ENCODE assay signal across 1 cellular context in the genomic region with DNA sequence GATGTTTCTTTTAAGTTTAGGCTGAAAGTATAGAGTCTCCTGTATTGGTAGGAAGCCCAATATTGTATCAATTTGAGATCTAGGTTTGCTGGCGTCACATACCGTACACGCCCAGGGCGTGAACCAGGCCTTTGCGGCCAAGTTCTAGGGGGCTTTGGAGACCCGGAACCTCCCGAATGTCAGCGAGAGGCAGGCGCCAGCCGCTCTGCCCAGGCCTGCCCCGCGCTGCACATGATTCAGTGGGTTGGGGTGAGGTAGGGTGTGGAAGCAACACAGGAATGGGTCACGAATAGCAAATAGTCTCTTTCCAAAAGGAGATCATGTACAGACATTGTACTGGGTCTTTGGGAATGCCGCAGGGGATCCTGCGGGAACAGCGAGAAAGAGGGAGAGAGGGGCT.
TF ChIP-seq lines count a peak whose summit lies in the region.

No MANE protein-coding gene starts in this region.

TF ChIP-seq in GM23338, 12 proteins besides CTCF, POLR2A, EP300 and RAD21 (continued from another document):
- TF ChIP-seq, protein P1, sequence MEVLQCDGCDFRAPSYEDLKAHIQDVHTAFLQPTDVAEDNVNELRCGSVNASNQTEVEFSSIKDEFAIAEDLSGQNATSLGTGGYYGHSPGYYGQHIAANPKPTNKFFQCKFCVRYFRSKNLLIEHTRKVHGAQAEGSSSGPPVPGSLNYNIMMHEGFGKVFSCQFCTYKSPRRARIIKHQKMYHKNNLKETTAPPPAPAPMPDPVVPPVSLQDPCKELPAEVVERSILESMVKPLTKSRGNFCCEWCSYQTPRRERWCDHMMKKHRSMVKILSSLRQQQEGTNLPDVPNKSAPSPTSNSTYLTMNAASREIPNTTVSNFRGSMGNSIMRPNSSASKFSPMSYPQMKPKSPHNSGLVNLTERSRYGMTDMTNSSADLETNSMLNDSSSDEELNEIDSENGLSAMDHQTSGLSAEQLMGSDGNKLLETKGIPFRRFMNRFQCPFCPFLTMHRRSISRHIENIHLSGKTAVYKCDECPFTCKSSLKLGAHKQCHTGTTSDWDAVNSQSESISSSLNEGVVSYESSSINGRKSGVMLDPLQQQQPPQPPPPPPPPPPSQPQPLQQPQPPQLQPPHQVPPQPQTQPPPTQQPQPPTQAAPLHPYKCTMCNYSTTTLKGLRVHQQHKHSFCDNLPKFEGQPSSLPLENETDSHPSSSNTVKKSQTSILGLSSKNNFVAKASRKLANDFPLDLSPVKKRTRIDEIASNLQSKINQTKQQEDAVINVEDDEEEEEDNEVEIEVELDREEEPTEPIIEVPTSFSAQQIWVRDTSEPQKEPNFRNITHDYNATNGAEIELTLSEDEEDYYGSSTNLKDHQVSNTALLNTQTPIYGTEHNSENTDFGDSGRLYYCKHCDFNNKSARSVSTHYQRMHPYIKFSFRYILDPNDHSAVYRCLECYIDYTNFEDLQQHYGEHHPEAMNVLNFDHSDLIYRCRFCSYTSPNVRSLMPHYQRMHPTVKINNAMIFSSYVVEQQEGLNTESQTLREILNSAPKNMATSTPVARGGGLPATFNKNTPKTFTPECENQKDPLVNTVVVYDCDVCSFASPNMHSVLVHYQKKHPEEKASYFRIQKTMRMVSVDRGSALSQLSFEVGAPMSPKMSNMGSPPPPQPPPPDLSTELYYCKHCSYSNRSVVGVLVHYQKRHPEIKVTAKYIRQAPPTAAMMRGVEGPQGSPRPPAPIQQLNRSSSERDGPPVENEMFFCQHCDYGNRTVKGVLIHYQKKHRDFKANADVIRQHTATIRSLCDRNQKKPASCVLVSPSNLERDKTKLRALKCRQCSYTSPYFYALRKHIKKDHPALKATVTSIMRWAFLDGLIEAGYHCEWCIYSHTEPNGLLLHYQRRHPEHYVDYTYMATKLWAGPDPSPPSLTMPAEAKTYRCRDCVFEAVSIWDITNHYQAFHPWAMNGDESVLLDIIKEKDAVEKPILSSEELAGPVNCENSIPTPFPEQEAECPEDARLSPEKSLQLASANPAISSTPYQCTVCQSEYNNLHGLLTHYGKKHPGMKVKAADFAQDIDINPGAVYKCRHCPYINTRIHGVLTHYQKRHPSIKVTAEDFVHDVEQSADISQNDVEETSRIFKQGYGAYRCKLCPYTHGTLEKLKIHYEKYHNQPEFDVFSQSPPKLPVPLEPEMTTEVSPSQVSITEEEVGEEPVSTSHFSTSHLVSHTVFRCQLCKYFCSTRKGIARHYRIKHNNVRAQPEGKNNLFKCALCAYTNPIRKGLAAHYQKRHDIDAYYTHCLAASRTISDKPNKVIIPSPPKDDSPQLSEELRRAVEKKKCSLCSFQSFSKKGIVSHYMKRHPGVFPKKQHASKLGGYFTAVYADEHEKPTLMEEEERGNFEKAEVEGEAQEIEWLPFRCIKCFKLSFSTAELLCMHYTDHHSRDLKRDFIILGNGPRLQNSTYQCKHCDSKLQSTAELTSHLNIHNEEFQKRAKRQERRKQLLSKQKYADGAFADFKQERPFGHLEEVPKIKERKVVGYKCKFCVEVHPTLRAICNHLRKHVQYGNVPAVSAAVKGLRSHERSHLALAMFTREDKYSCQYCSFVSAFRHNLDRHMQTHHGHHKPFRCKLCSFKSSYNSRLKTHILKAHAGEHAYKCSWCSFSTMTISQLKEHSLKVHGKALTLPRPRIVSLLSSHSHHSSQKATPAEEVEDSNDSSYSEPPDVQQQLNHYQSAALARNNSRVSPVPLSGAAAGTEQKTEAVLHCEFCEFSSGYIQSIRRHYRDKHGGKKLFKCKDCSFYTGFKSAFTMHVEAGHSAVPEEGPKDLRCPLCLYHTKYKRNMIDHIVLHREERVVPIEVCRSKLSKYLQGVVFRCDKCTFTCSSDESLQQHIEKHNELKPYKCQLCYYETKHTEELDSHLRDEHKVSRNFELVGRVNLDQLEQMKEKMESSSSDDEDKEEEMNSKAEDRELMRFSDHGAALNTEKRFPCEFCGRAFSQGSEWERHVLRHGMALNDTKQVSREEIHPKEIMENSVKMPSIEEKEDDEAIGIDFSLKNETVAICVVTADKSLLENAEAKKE (CRISPR knock-in tag; IDR thresholded peaks at IDR 0.05): no peak
- TF ChIP-seq CREB1 (CRISPR knock-in tag; IDR thresholded peaks at IDR 0.05; ENCODE audit: low read depth) (no peak), ZNF331 (CRISPR knock-in tag; IDR thresholded peaks at IDR 0.05; ENCODE audit: low read depth) (no peak), NANOG (IDR thresholded peaks at IDR 0.05; ENCODE audit: borderline replicate concordance) (no peak), POLR2AphosphoS5 (IDR thresholded peaks at IDR 0.05; ENCODE audit: low read depth) (no peak), STAT1 (IDR thresholded peaks at IDR 0.05; ENCODE audit: unreplicated experiment) (no peak), ZNF114 (CRISPR knock-in tag; IDR thresholded peaks at IDR 0.05) (no peak), EZH2 (IDR thresholded peaks at IDR 0.05; ENCODE audit: low read depth, unreplicated experiment) (no peak)
- TF ChIP-seq, protein P2, sequence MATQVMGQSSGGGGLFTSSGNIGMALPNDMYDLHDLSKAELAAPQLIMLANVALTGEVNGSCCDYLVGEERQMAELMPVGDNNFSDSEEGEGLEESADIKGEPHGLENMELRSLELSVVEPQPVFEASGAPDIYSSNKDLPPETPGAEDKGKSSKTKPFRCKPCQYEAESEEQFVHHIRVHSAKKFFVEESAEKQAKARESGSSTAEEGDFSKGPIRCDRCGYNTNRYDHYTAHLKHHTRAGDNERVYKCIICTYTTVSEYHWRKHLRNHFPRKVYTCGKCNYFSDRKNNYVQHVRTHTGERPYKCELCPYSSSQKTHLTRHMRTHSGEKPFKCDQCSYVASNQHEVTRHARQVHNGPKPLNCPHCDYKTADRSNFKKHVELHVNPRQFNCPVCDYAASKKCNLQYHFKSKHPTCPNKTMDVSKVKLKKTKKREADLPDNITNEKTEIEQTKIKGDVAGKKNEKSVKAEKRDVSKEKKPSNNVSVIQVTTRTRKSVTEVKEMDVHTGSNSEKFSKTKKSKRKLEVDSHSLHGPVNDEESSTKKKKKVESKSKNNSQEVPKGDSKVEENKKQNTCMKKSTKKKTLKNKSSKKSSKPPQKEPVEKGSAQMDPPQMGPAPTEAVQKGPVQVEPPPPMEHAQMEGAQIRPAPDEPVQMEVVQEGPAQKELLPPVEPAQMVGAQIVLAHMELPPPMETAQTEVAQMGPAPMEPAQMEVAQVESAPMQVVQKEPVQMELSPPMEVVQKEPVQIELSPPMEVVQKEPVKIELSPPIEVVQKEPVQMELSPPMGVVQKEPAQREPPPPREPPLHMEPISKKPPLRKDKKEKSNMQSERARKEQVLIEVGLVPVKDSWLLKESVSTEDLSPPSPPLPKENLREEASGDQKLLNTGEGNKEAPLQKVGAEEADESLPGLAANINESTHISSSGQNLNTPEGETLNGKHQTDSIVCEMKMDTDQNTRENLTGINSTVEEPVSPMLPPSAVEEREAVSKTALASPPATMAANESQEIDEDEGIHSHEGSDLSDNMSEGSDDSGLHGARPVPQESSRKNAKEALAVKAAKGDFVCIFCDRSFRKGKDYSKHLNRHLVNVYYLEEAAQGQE (IDR thresholded peaks at IDR 0.05; ENCODE audit: unreplicated experiment): no peak
TF ChIP-seq in GM23338: peak in this region for 0.
